In the genomic region with DNA sequence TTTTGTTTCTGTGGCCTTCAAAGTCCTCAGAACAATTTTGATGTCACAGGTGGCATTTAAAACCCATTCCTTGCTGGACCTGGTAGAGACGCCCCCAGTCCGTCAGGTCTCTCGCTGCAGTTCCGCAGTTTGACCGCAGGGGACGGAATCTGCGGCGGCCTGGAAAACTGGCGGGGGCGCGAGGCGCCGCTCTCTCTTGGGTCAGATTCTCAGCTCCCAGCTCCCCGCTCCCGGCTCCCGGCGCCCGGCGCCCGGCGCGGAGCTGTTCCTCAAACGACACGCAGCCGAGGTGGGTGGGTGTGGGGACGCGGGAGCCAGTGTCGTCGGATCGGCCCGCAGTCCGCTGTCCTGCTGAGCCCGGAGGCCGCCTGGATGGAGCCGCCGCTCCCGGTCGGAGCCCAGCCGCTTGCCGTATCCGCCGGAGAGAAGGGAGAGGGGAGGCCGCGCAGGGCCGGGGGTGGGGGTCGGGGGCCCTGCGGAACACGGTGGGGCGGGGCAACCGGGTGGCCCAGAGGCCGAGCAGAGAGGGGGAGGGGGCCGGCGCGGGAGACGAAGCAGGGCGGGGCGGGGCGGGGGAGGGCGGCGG, we compare ENCODE assay signal across 1 cellular context.
TF ChIP-seq lines count a peak whose summit lies in the region.

OCRL (plus strand) TSS at position 192 of the 586 bp plus-strand sequence; CDS start at position 373, 181 bp downstream.

TF ChIP-seq in A549, 52 proteins besides CTCF, POLR2A, EP300 and RAD21 (continued from another document):
- TF ChIP-seq, protein P1, sequence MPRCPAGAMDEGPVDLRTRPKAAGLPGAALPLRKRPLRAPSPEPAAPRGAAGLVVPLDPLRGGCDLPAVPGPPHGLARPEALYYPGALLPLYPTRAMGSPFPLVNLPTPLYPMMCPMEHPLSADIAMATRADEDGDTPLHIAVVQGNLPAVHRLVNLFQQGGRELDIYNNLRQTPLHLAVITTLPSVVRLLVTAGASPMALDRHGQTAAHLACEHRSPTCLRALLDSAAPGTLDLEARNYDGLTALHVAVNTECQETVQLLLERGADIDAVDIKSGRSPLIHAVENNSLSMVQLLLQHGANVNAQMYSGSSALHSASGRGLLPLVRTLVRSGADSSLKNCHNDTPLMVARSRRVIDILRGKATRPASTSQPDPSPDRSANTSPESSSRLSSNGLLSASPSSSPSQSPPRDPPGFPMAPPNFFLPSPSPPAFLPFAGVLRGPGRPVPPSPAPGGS (IDR thresholded peaks at IDR 0.05): 0 out of 3 replicates have a peak, but pooled peaks have one; percentile 29
- peak in 1 of 2 experiments; percentile 56; a peak in 1 of 5 replicates for TF ChIP-seq JUN (IDR thresholded peaks at IDR 0.05)
- no peak for TF ChIP-seq JUNB (IDR thresholded peaks at IDR 0.05)
- TF ChIP-seq HOXB13 (CRISPR knock-in tag; IDR thresholded peaks at IDR 0.05; ENCODE audit: low read depth): no peak
- no peak; the same call in none of the 2 replicates for TF ChIP-seq MAX (IDR thresholded peaks at IDR 0.05)
- TF ChIP-seq SREBF2 (IDR thresholded peaks at IDR 0.05): no peak
- no peak for TF ChIP-seq HEYL (CRISPR knock-in tag; IDR thresholded peaks at IDR 0.05)
- peak; percentile 97 for TF ChIP-seq HMGXB4 (CRISPR knock-in tag; IDR thresholded peaks at IDR 0.05; ENCODE audit: borderline replicate concordance)
